ENCODE assay signal across 8 cellular contexts in the genomic region with DNA sequence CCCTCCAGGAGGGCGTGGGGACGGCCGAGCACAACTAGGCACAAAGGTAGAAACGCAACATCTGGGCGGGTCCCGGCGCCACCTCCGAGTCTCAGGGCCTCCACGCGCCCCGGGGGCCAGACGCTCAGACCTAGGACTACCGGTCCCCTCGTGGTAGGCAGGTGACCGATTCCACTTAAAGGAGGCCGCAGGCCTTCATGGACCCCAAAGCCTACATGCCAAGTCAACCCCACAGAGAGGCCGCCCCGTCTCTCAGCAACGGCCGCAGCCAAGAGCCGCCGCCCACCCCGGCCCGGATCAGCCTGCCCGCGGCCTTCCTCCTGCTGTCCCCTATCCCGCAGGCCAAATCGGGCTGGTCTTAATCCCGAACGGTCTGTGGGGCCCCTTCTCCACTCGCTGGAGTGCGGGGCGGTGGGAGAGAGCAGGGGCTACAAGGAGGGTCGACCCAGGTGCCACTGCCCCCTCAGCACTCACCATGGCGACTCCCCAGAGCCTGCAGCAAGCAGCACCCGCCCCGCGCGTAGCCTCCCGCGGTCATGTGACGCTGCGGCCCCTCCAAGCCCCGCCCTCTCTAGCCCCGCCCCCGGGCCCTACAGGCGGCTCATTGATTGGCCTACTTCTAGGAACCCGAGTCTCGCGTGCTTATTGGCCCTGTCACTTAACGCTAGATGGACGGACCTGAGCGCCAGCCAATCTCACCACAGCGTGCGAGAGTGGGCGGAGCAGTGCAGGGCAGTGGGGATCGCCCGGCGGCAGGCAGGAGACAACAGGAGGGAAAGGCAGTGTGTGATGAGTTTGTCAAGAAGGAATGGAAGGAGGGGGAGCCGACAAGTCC. TPM values are rescaled to one million over a fixed set of nuclear protein-coding genes. Genes with fewer than 3 reads are reported as not detected.
DNase-seq lines count a peak whose midpoint lies in the region; ATAC-seq and TF ChIP-seq lines count a peak whose summit lies in the region.

VPS35 (minus strand) TSS at position 522 of the 835 bp plus-strand sequence; CDS start at position 477, 45 bp downstream.

- TF ChIP-seq CTCF in GM13977 (IDR thresholded peaks at IDR 0.05; ENCODE audit: extremely low read depth, insufficient read depth, missing control alignments) (no peak), psoas muscle (IDR thresholded peaks at IDR 0.05) (peak; percentile 6), uterus (IDR thresholded peaks at IDR 0.05) (no peak)

- H3K36me3 ChIP-seq in psoas muscle (ENCODE audit: insufficient read depth in 1 of 2, low read depth in 1 of 2) (no peaks in the 10 kb centered on the region), uterus (no peaks in the 10 kb centered on the region)

- H3K27me3 ChIP-seq in psoas muscle (ENCODE audit: insufficient read depth in 3 of 3, low read length in 2 of 3) (no peaks in the 10 kb centered on the region), uterus (no peaks in the 10 kb centered on the region)

- intact Hi-C loops in T-helper 1 cell treated with Interleukin-12 subunit alpha and Interleukin-12 subunit beta and Interleukin-4 antibody, amounts not matched to agents 30 ng/mL and 1 ng/mL, for 36 hours (cut with micrococcal nuclease) = loop anchor here (1.0 to 5.0 kb wide), 15 partner anchors 16 to 1924 kb away; partner anchors contain the start of genes C16orf87, DNAJA2, GPT2 and ITFG1
- intact Hi-C loops in left ventricle myocardium superior (cut with micrococcal nuclease) (loop anchor here (5.0 kb wide), 1 partner anchor 113 kb away; no protein-coding TSS in a partner anchor), psoas muscle (cut with DNase I) (loop anchor here in 1 of 2 donors (5.0 kb wide), 1 partner anchor 113 kb away; no protein-coding TSS in a partner anchor), uterus (cut with DNase I; ENCODE audit: low total_unique reads) (no loop called here)

- in situ Hi-C loops in GM13977 (cut with MboI; ENCODE audit: low pct_unique_long_range_greater_than_20kb, low sequenced_read_pairs, unreplicated experiment) = no loop called here

- peak; percentile 79 for ATAC-seq in HG02884 (IDR thresholded peaks at IDR 0.05; ENCODE audit: unreplicated experiment)
- ATAC-seq in left ventricle myocardium superior = peak; percentile 96
- ATAC-seq in psoas muscle = peak; percentile 97 to 98 (median 98)

- WGBS in psoas muscle, 3 donors = 0% methylated on average over 56 to 60 of the region's 60 CpGs

- TF ChIP-seq POLR2A in uterus (IDR thresholded peaks at IDR 0.05) = peak; percentile 42 to 67

- H3K4me3 ChIP-seq in psoas muscle (peak within 1 kb of the TSS; percentile 96), uterus (peak within 1 kb of the TSS; percentile 68 to 73)

- H3K27ac ChIP-seq in psoas muscle = peak within 1 kb of the TSS; percentile 96
- peak within 1 kb of the TSS; percentile 95 to 98 for H3K27ac ChIP-seq in uterus

- H3K9me3 ChIP-seq in psoas muscle (no peaks in the 10 kb centered on the region), uterus (no peaks in the 10 kb centered on the region)

- H3K4me1 ChIP-seq in psoas muscle (peaks cover 42% of the 10 kb centered on the region), uterus (peaks cover 0 to 6% of the 10 kb centered on the region in 2 donors)

- DNase-seq in GM13977 (ENCODE audit: low spot score) (peak; percentile 95), NCI-H146 treated with DMSO at 0.1 percent for 48 hours (lab: John Stamatoyannopoulos, UW; ENCODE audit: unreplicated experiment) (peak; percentile 95), amygdala (lab: John Stamatoyannopoulos, UW) (peak; percentile 97 to 100 (median 99)), left ventricle myocardium superior (peak; percentile 100), psoas muscle (peak; percentile 99 to 100), uterus (peak; percentile 99)

RNA-seq across cellular contexts. Expression of gene VPS35, which starts in this region (rescaled TPM):
- total RNA-seq in T-helper 1 cell treated with Interleukin-12 subunit alpha and Interleukin-12 subunit beta and Interleukin-4 antibody, amounts not matched to agents 30 ng/mL and 1 ng/mL, for 36 hours = 70.3 and 73.1 TPM in 2 replicates
- total RNA-seq in left ventricle myocardium superior (89.2 TPM), psoas muscle (10 to 100 TPM; 29.9 to 49.8 (median 40.4) TPM), uterus (100 to 1,000 TPM in 1 of 4 donors, 10 to 100 TPM in 3; 23.1 to 183 (median 67.4) TPM)
- 10 to 100 TPM; 22.8 to 47.0 (median 23.5) TPM for polyA plus RNA-seq in psoas muscle

Comparison
In these comparisons a context has a peak if more than half of its experiments do, and no peak if none do; other contexts are left out.
1. Peak in every context shown above with its lines: DNase-seq, ATAC-seq, H3K4me3 ChIP-seq and H3K27ac ChIP-seq.